In genomic region chr11:102485095-102485722, GRCh38 we compare ENCODE assay signal across 2 cellular contexts.
TF ChIP-seq lines count a peak whose summit lies in the region.

No MANE protein-coding gene starts in this region.

TF ChIP-seq in A549, 52 proteins besides CTCF, POLR2A, EP300 and RAD21:
- TF ChIP-seq ZC3H11A (IDR thresholded peaks at IDR 0.05) (no peak), MYC (IDR thresholded peaks at IDR 0.05; ENCODE audit: borderline replicate concordance, low read length) (no peak), EHF (CRISPR knock-in tag; IDR thresholded peaks at IDR 0.05) (no peak), RCOR1 (IDR thresholded peaks at IDR 0.05; ENCODE audit: low read depth, low read length) (no peak), HDAC2 (IDR thresholded peaks at IDR 0.05) (no peak), KDM1A (IDR thresholded peaks at IDR 0.05; ENCODE audit: low read depth) (no peak), CBX8 (IDR thresholded peaks at IDR 0.05) (no peak), E2F6 (IDR thresholded peaks at IDR 0.05; ENCODE audit: borderline replicate concordance, low read depth) (no peak), HEYL (CRISPR knock-in tag; IDR thresholded peaks at IDR 0.05) (no peak), HMGXB4 (CRISPR knock-in tag; IDR thresholded peaks at IDR 0.05; ENCODE audit: borderline replicate concordance) (no peak), FOXS1 (CRISPR knock-in tag; IDR thresholded peaks at IDR 0.05) (no peak), ATOH8 (CRISPR knock-in tag; IDR thresholded peaks at IDR 0.05; ENCODE audit: low read depth) (no peak), MAX (IDR thresholded peaks at IDR 0.05) (no peak), PHF8 (IDR thresholded peaks at IDR 0.05; ENCODE audit: borderline replicate concordance, low read depth) (no peak), FOSL2 (IDR thresholded peaks at IDR 0.05) (no peak), FOSL2 (CRISPR knock-in tag; IDR thresholded peaks at IDR 0.05) (no peak), HOXB5 (CRISPR knock-in tag; IDR thresholded peaks at IDR 0.05) (no peak), EHMT2 (IDR thresholded peaks at IDR 0.05; ENCODE audit: low read depth) (no peak)
TF ChIP-seq in A549: peak in this region for 0.

TF ChIP-seq in IMR-90, 13 proteins besides CTCF, POLR2A, EP300 and RAD21:
- TF ChIP-seq MXI1 (IDR thresholded peaks at IDR 0.05; ENCODE audit: borderline replicate concordance, low read depth, low read length) (no peak), CEBPB (IDR thresholded peaks at IDR 0.05; ENCODE audit: low read depth, low read length) (peak; percentile 63)
